ENCODE assay signal across 8 cellular contexts in genomic region chr12:47755655-47756562, GRCh38.
DNase-seq lines count a peak whose midpoint lies in the region; ATAC-seq lines count a peak whose summit lies in the region.

No MANE protein-coding gene starts in this region.

- no peaks in the 10 kb centered on the region for H3K36me3 Mint-ChIP-seq in activated naive CD8-positive, alpha-beta T cell treated with anti-CD3 and anti-CD28 coated beads, Interleukin-2, amount 50 U/mL, for 24 hours (ENCODE audit: low read depth)

- no peaks in the 10 kb centered on the region for H3K9me3 Mint-ChIP-seq in activated naive CD8-positive, alpha-beta T cell treated with anti-CD3 and anti-CD28 coated beads, Interleukin-2, amount 50 U/mL, for 24 hours

- peaks cover 7% of the 10 kb centered on the region for H3K27me3 Mint-ChIP-seq in activated naive CD8-positive, alpha-beta T cell treated with anti-CD3 and anti-CD28 coated beads, Interleukin-2, amount 50 U/mL, for 24 hours

- DNase-seq in Ammon's horn (ENCODE audit: low spot score) (peak; percentile 55), pons (ENCODE audit: low spot score) (peak; percentile 56), NCI-H774 (lab: John Stamatoyannopoulos, UW) (no peak), DMS 273 treated with DMSO at 0.1 percent for 48 hours (lab: John Stamatoyannopoulos, UW) (no peak)
- DNase-seq in activated naive CD8-positive, alpha-beta T cell treated with anti-CD3 and anti-CD28 coated beads, Interleukin-2, amount 50 U/mL, for 24 hours, result peak; percentile 43

- peak overlapping the region; percentile 25 for H3K27ac Mint-ChIP-seq in activated naive CD8-positive, alpha-beta T cell treated with anti-CD3 and anti-CD28 coated beads, Interleukin-2, amount 50 U/mL, for 24 hours

- H3K4me3 Mint-ChIP-seq in activated naive CD8-positive, alpha-beta T cell treated with anti-CD3 and anti-CD28 coated beads, Interleukin-2, amount 50 U/mL, for 24 hours, result peak overlapping the region; percentile 0

- H3K4me1 Mint-ChIP-seq in activated naive CD8-positive, alpha-beta T cell treated with anti-CD3 and anti-CD28 coated beads, Interleukin-2, amount 50 U/mL, for 24 hours, result peaks cover 38% of the 10 kb centered on the region

- ATAC-seq in GM18873 (IDR thresholded peaks at IDR 0.05; ENCODE audit: low FRiP score, unreplicated experiment) (peak; percentile 76), HG03064 (IDR thresholded peaks at IDR 0.05; ENCODE audit: low read depth, unreplicated experiment) (peak; percentile 63), HG02840 (IDR thresholded peaks at IDR 0.05; ENCODE audit: low FRiP score, unreplicated experiment) (no peak)
- peak; percentile 68 for ATAC-seq in activated naive CD8-positive, alpha-beta T cell treated with anti-CD3 and anti-CD28 coated beads, Interleukin-2, amount 50 U/mL, for 24 hours

Comparison
In these comparisons a context has a peak if more than half of its experiments do, and no peak if none do; other contexts are left out.
1. DNase-seq: peak in Ammon's horn (single experiment), activated naive CD8-positive, alpha-beta T cell treated with anti-CD3 and anti-CD28 coated beads, Interleukin-2, amount 50 U/mL, for 24 hours (single experiment) and pons (single experiment); none in NCI-H774 (single experiment) and DMS 273 treated with DMSO at 0.1 percent for 48 hours (single experiment).